8 cellular contexts compared by ENCODE assay signal in genomic region chr11:129226207-129226798, GRCh38.
"Had no signal": no experiment of that assay in that cellular context is flagged by ENCODE, and none has a peak within 500 bp of the region (broad histone marks: within the 10 kb centered on the region; RNA-seq: fewer than 3 reads in every experiment).

No MANE protein-coding gene starts in this region.

- H3K27ac ChIP-seq: HL-60, KMS-11 had no signal

- DNase-seq: HFFc6, KBM-7 had no signal

- H3K36me3 ChIP-seq: HAP-1 had no signal

- H3K4me3 ChIP-seq: GM23338, HAP-1 had no signal

- H3K4me1 Mint-ChIP-seq: IgD-negative memory B cell had no signal

- H3K4me2 ChIP-seq: GM23338, KMS-11 had no signal

- H3K27me3 Mint-ChIP-seq: IgD-negative memory B cell had no signal

- H3K27ac Mint-ChIP-seq: GM23338 had no signal

- ATAC-seq: GM23338, HepG2 had no signal

- H3K9ac ChIP-seq: KMS-11 had no signal

- H3K4me3 Mint-ChIP-seq: GM23338, HFFc6 had no signal

- H2AFZ ChIP-seq: GM23338 had no signal

- H3K4me1 ChIP-seq: HAP-1 had no signal
